7 cellular contexts compared by ENCODE assay signal in the genomic region with DNA sequence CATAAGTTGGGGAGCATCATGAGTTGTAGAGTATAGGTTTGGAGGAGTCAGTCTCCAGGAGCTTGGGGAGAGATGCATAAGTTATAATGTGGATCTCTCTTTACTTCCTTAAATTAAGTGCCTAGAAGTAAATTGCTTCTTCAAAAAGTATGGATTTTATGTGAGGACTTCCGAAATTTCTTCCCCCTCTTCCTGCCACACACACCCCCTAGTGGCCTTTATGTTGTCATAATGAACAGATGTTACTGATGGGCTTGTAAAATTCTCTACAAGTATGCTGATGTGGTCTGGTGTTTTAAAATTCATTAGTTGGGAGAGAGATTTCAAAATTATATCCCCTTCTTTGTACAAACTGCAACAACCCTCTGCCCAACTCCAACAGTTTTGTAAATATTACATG. TPM values are rescaled to one million over a fixed set of nuclear protein-coding genes. Genes with fewer than 3 reads are reported as not detected.
DNase-seq lines count a peak whose midpoint lies in the region; ATAC-seq and TF ChIP-seq lines count a peak whose summit lies in the region.

No MANE protein-coding gene starts in this region.

- H3K9me3 ChIP-seq in Peyer's patch, result no peaks in the 10 kb centered on the region

- peak; percentile 14 for DNase-seq in GM12865 (ENCODE audit: low read depth)
- peak; percentile 9 for DNase-seq in NCI-H526 treated with DMSO at 0.1 percent for 48 hours (lab: John Stamatoyannopoulos, UW)
- DNase-seq in dorsolateral prefrontal cortex, result no peak
- DNase-seq in renal cortical epithelial cell (ENCODE audit: low read depth), result peak; percentile 19
- DNase-seq in Peyer's patch, result no peak
- no peak for DNase-seq in sciatic nerve (ENCODE audit: low spot score)

- TF ChIP-seq CTCF in GM12865 (IDR thresholded peaks at IDR 0.05; ENCODE audit: insufficient read depth, low read depth, low read length, missing control alignments) (peak; percentile 31), dorsolateral prefrontal cortex (IDR thresholded peaks at IDR 0.05 in 54 of 56, conservative IDR thresholded peaks at IDR 0.05 in 2 of 56; ENCODE audit: low read depth in 1 of 56, partially characterized antibody in 56 of 56) (peak in 49 of 56 donors; percentile 16 to 53 (median 35)), Peyer's patch (IDR thresholded peaks at IDR 0.05) (peak in 3 of 6 experiments; percentile 21 to 29 (median 22))

- H3K4me1 ChIP-seq in Peyer's patch, result peaks cover 0 to 13% (median 9%) of the 10 kb centered on the region in 4 donors

- H3K27me3 ChIP-seq in dorsolateral prefrontal cortex (no peaks in the 10 kb centered on the region), Peyer's patch (no peaks in the 10 kb centered on the region)

- H3K27ac ChIP-seq in dorsolateral prefrontal cortex (no peak overlapping the region), Peyer's patch (no peak overlapping the region)

- no peak overlapping the region for H3K4me3 ChIP-seq in GM12865 (ENCODE audit: low read depth, low read length)
- no peak overlapping the region for H3K4me3 ChIP-seq in dorsolateral prefrontal cortex
- H3K4me3 ChIP-seq in Peyer's patch, result no peak overlapping the region

- intact Hi-C loops in dorsolateral prefrontal cortex (cut with DNase I), result loop anchor here in 1 of 2 donors (5.0 kb wide), 1 partner anchor 154 kb away; a partner anchor contains a TSS
- intact Hi-C loops in sciatic nerve (cut with DNase I), result no loop called here

- TF ChIP-seq POLR2A in Peyer's patch (IDR thresholded peaks at IDR 0.05), result no peak

- peaks cover 0 to under 1% (median 0%) of the 10 kb centered on the region in 3 donors for H3K36me3 ChIP-seq in Peyer's patch

- ATAC-seq in HG03025 (IDR thresholded peaks at IDR 0.05; ENCODE audit: low FRiP score, unreplicated experiment) (no peak), sciatic nerve (no peak)

RNA-seq across cellular contexts. Expression of a gene that starts 2.3 kb away (rescaled TPM):
- total RNA-seq in dorsolateral prefrontal cortex, result 10 to 100 TPM; 30.2 to 66.1 (median 44.3) TPM
- 65.6 and 96.4 TPM in 2 replicates for total RNA-seq in renal cortical epithelial cell
- total RNA-seq in Peyer's patch, result 10 to 100 TPM in 3 of 4 donors, 1 to 10 TPM in 1; 9.9 to 40.5 (median 36.8) TPM
- 61.5 TPM for total RNA-seq in sciatic nerve

Comparison
In these comparisons a context has a peak if more than half of its experiments do, and no peak if none do; other contexts are left out.
1. DNase-seq: peak in GM12865 (single experiment), NCI-H526 treated with DMSO at 0.1 percent for 48 hours (single experiment) and renal cortical epithelial cell (single experiment); none in dorsolateral prefrontal cortex (0 of 10), Peyer's patch (0 of 3) and sciatic nerve (single experiment).